Comparison of ENCODE assay signal across 12 cellular contexts in the genomic region with DNA sequence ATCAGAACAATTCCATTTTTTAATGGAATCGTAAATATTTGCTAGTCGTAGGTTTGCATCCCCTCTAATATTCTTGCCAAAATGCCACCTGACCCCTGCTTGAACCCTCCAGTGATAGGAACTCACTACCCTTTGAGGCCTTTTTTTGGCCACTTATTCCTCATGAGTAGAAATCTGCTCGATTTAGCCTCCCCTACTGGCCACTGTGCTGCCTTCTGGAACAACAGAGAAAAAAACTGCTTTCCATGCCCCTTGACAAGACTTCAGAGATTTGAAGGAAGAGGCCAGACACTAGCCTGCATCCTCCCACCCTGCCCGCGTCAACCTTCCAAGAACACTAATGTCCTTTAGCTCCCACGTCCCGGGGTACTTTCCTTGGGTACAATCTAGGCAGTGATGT. TPM values are rescaled to one million over a fixed set of nuclear protein-coding genes. Genes with fewer than 3 reads are reported as not detected.
A peak's percentile ranks its signal among the peaks of the same experiment; 100 is the strongest.
DNase-seq lines count a peak whose midpoint lies in the region; ATAC-seq and FAIRE-seq lines count a peak whose summit lies in the region.
"Had no signal": no experiment of that assay in that cellular context is flagged by ENCODE, and none has a peak within 500 bp of the region (broad histone marks: within the 10 kb centered on the region; RNA-seq: fewer than 3 reads in every experiment).

No MANE protein-coding gene starts in this region.

- peaks cover 34 to 85% (median 72%) of the 10 kb centered on the region in 4 donors for H3K4me1 Mint-ChIP-seq in CD4-positive, CD25-positive, alpha-beta regulatory T cell
- peaks cover 86% of the 10 kb centered on the region for H3K4me1 Mint-ChIP-seq in activated naive CD8-positive, alpha-beta T cell treated with anti-CD3 and anti-CD28 coated beads, Interleukin-2, amount 50 U/mL, for 24 hours
- peaks cover 57 to 89% (median 83%) of the 10 kb centered on the region in 4 donors for H3K4me1 Mint-ChIP-seq in naive thymus-derived CD8-positive, alpha-beta T cell

- H3K9me3 Mint-ChIP-seq in CD4-positive, CD25-positive, alpha-beta regulatory T cell, result no peaks in the 10 kb centered on the region
- H3K9me3 Mint-ChIP-seq in activated naive CD8-positive, alpha-beta T cell treated with anti-CD3 and anti-CD28 coated beads, Interleukin-2, amount 50 U/mL, for 24 hours, result no peaks in the 10 kb centered on the region
- H3K9me3 Mint-ChIP-seq in naive thymus-derived CD8-positive, alpha-beta T cell, result no peaks in the 10 kb centered on the region

- peak overlapping the region; percentile 93 to 98 (median 95) for H3K27ac Mint-ChIP-seq in CD4-positive, CD25-positive, alpha-beta regulatory T cell
- peak overlapping the region; percentile 80 for H3K27ac Mint-ChIP-seq in activated naive CD8-positive, alpha-beta T cell treated with anti-CD3 and anti-CD28 coated beads, Interleukin-2, amount 50 U/mL, for 24 hours
- H3K27ac Mint-ChIP-seq in naive thymus-derived CD8-positive, alpha-beta T cell, result peak overlapping the region; percentile 93 to 100 (median 96)

- H3K27me3 ChIP-seq in CD4-positive, CD25-positive, alpha-beta regulatory T cell (ENCODE audit: control insufficient read depth, insufficient read depth, low read length), result no peaks in the 10 kb centered on the region
- H3K27me3 ChIP-seq: vagina had no signal

- H3K4me3 ChIP-seq in CD4-positive, CD25-positive, alpha-beta regulatory T cell (ENCODE audit: low read depth, low read length), result peak overlapping the region; percentile 92
- H3K4me3 ChIP-seq: vagina had no signal

- H3K36me3 ChIP-seq in CD4-positive, CD25-positive, alpha-beta regulatory T cell (ENCODE audit: control insufficient read depth, insufficient read depth, low read length), result peaks cover 28% of the 10 kb centered on the region
- H3K36me3 ChIP-seq: vagina had no signal

- peak; percentile 14 for FAIRE-seq in GM19239 (lab: Jason Lieb, UNC)

- peak overlapping the region; percentile 95 for H3K27ac ChIP-seq in CD4-positive, CD25-positive, alpha-beta regulatory T cell (ENCODE audit: insufficient read depth, low read length, poor library complexity, severe bottlenecking)
- H3K27ac ChIP-seq: vagina had no signal

- peaks cover 98% of the 10 kb centered on the region for H3K4me1 ChIP-seq in CD4-positive, CD25-positive, alpha-beta regulatory T cell (ENCODE audit: control insufficient read depth, insufficient read depth, low read length, poor library complexity, severe bottlenecking)

- POLR2A ChIA-PET in naive thymus-derived CD8-positive, alpha-beta T cell (lab: Charles Lee), result interaction anchor here (1.1 to 8.1 kb wide), 7 partner anchors 8 to 90 kb away, joined by 3 to 92 read pairs (median 5); partner anchors contain the start of gene ANXA6

- peaks cover 50% of the 10 kb centered on the region for H3K36me3 Mint-ChIP-seq in CD4-positive, CD25-positive, alpha-beta regulatory T cell
- H3K36me3 Mint-ChIP-seq in activated naive CD8-positive, alpha-beta T cell treated with anti-CD3 and anti-CD28 coated beads, Interleukin-2, amount 50 U/mL, for 24 hours (ENCODE audit: low read depth), result peaks cover 32% of the 10 kb centered on the region
- peaks cover 5 to 43% (median 26%) of the 10 kb centered on the region in 3 donors for H3K36me3 Mint-ChIP-seq in naive thymus-derived CD8-positive, alpha-beta T cell

- ATAC-seq in CD4-positive, CD25-positive, alpha-beta regulatory T cell (ENCODE audit: low read depth in 2 of 2), result no peak
- ATAC-seq in activated naive CD8-positive, alpha-beta T cell treated with anti-CD3 and anti-CD28 coated beads, Interleukin-2, amount 50 U/mL, for 24 hours, result no peak
- no peak for ATAC-seq in naive thymus-derived CD8-positive, alpha-beta T cell
- ATAC-seq in GM18867 (IDR thresholded peaks at IDR 0.05; ENCODE audit: unreplicated experiment), result no peak

- H3K4me3 Mint-ChIP-seq in CD4-positive, CD25-positive, alpha-beta regulatory T cell, result peak overlapping the region; percentile 40 to 93 (median 81)
- H3K4me3 Mint-ChIP-seq in activated naive CD8-positive, alpha-beta T cell treated with anti-CD3 and anti-CD28 coated beads, Interleukin-2, amount 50 U/mL, for 24 hours, result no peak overlapping the region
- H3K4me3 Mint-ChIP-seq in naive thymus-derived CD8-positive, alpha-beta T cell, result peak overlapping the region; percentile 64 to 96 (median 92)

- no peak for DNase-seq in CD4-positive, CD25-positive, alpha-beta regulatory T cell
- no peak for DNase-seq in GM19239 (ENCODE audit: insufficient read length, low spot score)
- DNase-seq in activated naive CD8-positive, alpha-beta T cell treated with anti-CD3 and anti-CD28 coated beads, Interleukin-2, amount 50 U/mL, for 24 hours, result no peak
- DNase-seq in naive thymus-derived CD8-positive, alpha-beta T cell, result no peak
- no peak for DNase-seq in activated gamma-delta T cell treated with Interleukin-2 at 50 U/mL for 16 hours
- DNase-seq in effector CD4-positive, alpha-beta T cell, result no peak
- DNase-seq in NCI-H1092 (lab: John Stamatoyannopoulos, UW), result no peak
- DNase-seq: activated CD4-positive, CD25-positive, alpha-beta regulatory T cell treated with anti-CD3 and anti-CD28 coated beads, Interleukin-2, amount 50 U/mL, for 72 hours; central memory CD4-positive, alpha-beta T cell; stimulated activated CD4-positive, alpha-beta T cell treated with anti-CD3 and anti-CD28 coated beads, Interleukin-2, amount 100 ng/mL, for 24 hours had no signal

- no peaks in the 10 kb centered on the region for H3K9me3 ChIP-seq in CD4-positive, CD25-positive, alpha-beta regulatory T cell (ENCODE audit: control insufficient read depth in 2 of 2, low read length in 2 of 2)
- H3K9me3 ChIP-seq: vagina had no signal

- H3K27me3 Mint-ChIP-seq in CD4-positive, CD25-positive, alpha-beta regulatory T cell, result no peaks in the 10 kb centered on the region
- no peaks in the 10 kb centered on the region for H3K27me3 Mint-ChIP-seq in activated naive CD8-positive, alpha-beta T cell treated with anti-CD3 and anti-CD28 coated beads, Interleukin-2, amount 50 U/mL, for 24 hours
- H3K27me3 Mint-ChIP-seq in naive thymus-derived CD8-positive, alpha-beta T cell, result no peaks in the 10 kb centered on the region

RNA-seq across cellular contexts. Expression of gene CCDC69, which starts 4.1 kb away (rescaled TPM):
- total RNA-seq in CD4-positive, CD25-positive, alpha-beta regulatory T cell, result 104 TPM
- 10 to 100 TPM; 78.2 to 97.0 (median 87.7) TPM for polyA plus RNA-seq in CD4-positive, CD25-positive, alpha-beta regulatory T cell
- 100 to 1,000 TPM; 131 to 151 TPM for total RNA-seq in naive thymus-derived CD8-positive, alpha-beta T cell
- polyA plus RNA-seq in naive thymus-derived CD8-positive, alpha-beta T cell, result 100 to 1,000 TPM in 1 of 3 donors, 10 to 100 TPM in 2; 79.8 to 130 (median 98.1) TPM

RNA-seq across cellular contexts. Expression of gene GM2A, which starts 33.2 kb away (rescaled TPM):
- total RNA-seq in CD4-positive, CD25-positive, alpha-beta regulatory T cell, result 12.0 TPM
- 1 to 10 TPM; 4.7 to 8.7 (median 6.1) TPM for polyA plus RNA-seq in CD4-positive, CD25-positive, alpha-beta regulatory T cell
- total RNA-seq in naive thymus-derived CD8-positive, alpha-beta T cell, result 10 to 100 TPM; 12.5 to 13.8 TPM
- 1 to 10 TPM; 3.8 to 6.5 (median 5.6) TPM for polyA plus RNA-seq in naive thymus-derived CD8-positive, alpha-beta T cell
